ENCODE assay signal across 27 cellular contexts in the genomic region with DNA sequence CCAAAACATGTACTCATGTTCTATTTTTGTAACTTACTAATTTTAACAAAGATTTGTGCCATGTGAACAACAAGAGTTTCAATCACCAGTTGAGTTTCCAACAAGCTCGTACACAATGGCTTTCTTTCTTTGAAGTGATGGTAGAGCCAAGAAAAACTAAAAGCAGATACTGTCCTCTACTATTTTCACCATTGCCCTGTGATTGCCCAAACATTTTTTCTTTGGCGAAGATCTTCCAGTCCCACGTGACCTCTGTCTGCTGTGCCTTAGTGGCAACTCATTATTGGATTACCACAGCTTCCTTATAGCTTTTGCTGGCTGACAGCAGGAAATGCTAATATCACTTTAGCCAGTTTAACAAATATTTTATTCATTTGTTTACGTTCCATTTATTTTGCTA.
DNase-seq lines count a peak whose midpoint lies in the region; ATAC-seq, FAIRE-seq and TF ChIP-seq lines count a peak whose summit lies in the region.
"Had no signal": no experiment of that assay in that cellular context is flagged by ENCODE, and none has a peak within 500 bp of the region (broad histone marks: within the 10 kb centered on the region; RNA-seq: fewer than 3 reads in every experiment).

No MANE protein-coding gene starts in this region.

- no peaks in the 10 kb centered on the region for H3K9me1 ChIP-seq in K562 (ENCODE audit: control insufficient read depth, insufficient read depth, low read length)

- WGBS in K562 (ENCODE audit: insufficient coverage, low coverage, missing lambda C conversion rate) = 2% methylated on average over 4 of the region's 4 CpGs

- no peak overlapping the region for H3K9ac ChIP-seq in K562 (ENCODE audit: insufficient read depth in 1 of 2, low read depth in 2 of 2, low read length in 2 of 2)
- H3K9ac ChIP-seq: GM23248 had no signal

- DNase-seq in COLO829 (ENCODE audit: low spot score) = peak; percentile 29
- DNase-seq in K562 (ENCODE audit: extremely low read depth in 1 of 4, low spot score in 3 of 4) = no peak
- peak; percentile 52 for DNase-seq in inferior parietal cortex (ENCODE audit: extremely low spot score)
- DNase-seq in putamen (ENCODE audit: low spot score) = peak; percentile 71
- DNase-seq in effector CD4-positive, alpha-beta T cell = no peak
- no peak for DNase-seq in activated T-helper 1 cell treated with anti-CD3 and anti-CD28 coated beads, Interleukin-12 subunit alpha, Interleukin-12 subunit beta, Interleukin-2, Interleukin-4 antibody, amounts not matched to agents 30 ng/mL and 10 ng/mL and 1 ng/mL, durations not matched to agents 14 hours and 24 hours and 36 hours (ENCODE audit: low spot score)
- no peak for DNase-seq in stimulated activated CD4-positive, alpha-beta T cell treated with anti-CD3 and anti-CD28 coated beads, Interleukin-12 subunit alpha, Interleukin-12 subunit beta, amount 100 ng/mL, for 4 hours
- no peak for DNase-seq in DMS153 (lab: John Stamatoyannopoulos, UW)
- DNase-seq: AML-193; C1 segment of cervical spinal cord; CD8-positive, alpha-beta T cell; DMS 273 treated with DMSO at 0.1 percent for 48 hours; DMS79 treated with DMSO at 0.1 percent for 48 hours; GF-D8; GM23248; H7; Kasumi-1; NCI-H1092 treated with DMSO at 0.1 percent for 48 hours; NCI-H1436; NCI-H187; NCI-H2171 treated with DMSO at 0.1 percent for 48 hours; NCI-H345; NCI-H510A treated with DMSO at 0.1 percent for 48 hours; SJCRH30 had no signal

- no peak overlapping the region for H3K4me2 ChIP-seq in K562 (ENCODE audit: insufficient read depth, low read length)

- no peaks in the 10 kb centered on the region for H3K4me1 Mint-ChIP-seq in activated T-helper 1 cell treated with anti-CD3 and anti-CD28 coated beads, Interleukin-12 subunit alpha, Interleukin-12 subunit beta, Interleukin-2, Interleukin-4 antibody, amounts not matched to agents 30 ng/mL and 10 ng/mL and 1 ng/mL, durations not matched to agents 14 hours and 24 hours and 36 hours (ENCODE audit: low read depth)

- no peaks in the 10 kb centered on the region for H3K4me1 ChIP-seq in K562 (replicated peaks in 1 of 2; ENCODE audit: control insufficient read depth in 2 of 2, insufficient read depth in 2 of 2, low read length in 2 of 2)
- H3K4me1 ChIP-seq: SJCRH30 had no signal

- no peak for TF ChIP-seq EP300 in K562 (IDR thresholded peaks at IDR 0.05; ENCODE audit: low read length)

- POLR2A ChIA-PET in K562 (lab: Yijun Ruan, JAX) = no interaction called here

- ATAC-seq in K562 = no peak
- ATAC-seq: CD8-positive, alpha-beta T cell; HepG2 had no signal

- H2AFZ ChIP-seq in K562 (ENCODE audit: low read depth, low read length) = no peak overlapping the region
- H2AFZ ChIP-seq: GM23248 had no signal

- no peak for TF ChIP-seq CTCF in K562 (IDR thresholded peaks at IDR 0.05 in 2 of 3, conservative IDR thresholded peaks at IDR 0.05 in 1 of 3; ENCODE audit: insufficient read depth in 2 of 3, low read depth in 1 of 3, low read length in 3 of 3)

- H3K4me3 Mint-ChIP-seq in activated T-helper 1 cell treated with anti-CD3 and anti-CD28 coated beads, Interleukin-12 subunit alpha, Interleukin-12 subunit beta, Interleukin-2, Interleukin-4 antibody, amounts not matched to agents 30 ng/mL and 10 ng/mL and 1 ng/mL, durations not matched to agents 14 hours and 24 hours and 36 hours = no peak overlapping the region
- H3K4me3 Mint-ChIP-seq: CD8-positive, alpha-beta T cell had no signal

- no peaks in the 10 kb centered on the region for H3K9me3 ChIP-seq in K562 (replicated peaks; ENCODE audit: control insufficient read depth, insufficient read depth, low read depth, low read length)
- H3K9me3 ChIP-seq: SJCRH30 had no signal

- TF ChIP-seq POLR2A in K562 (conservative IDR thresholded peaks at IDR 0.05) = no peak

- FAIRE-seq in K562 (lab: Jason Lieb, UNC) = no peak
- FAIRE-seq: GM12891, HepG2, RCC 7860 had no signal

- BruUV-seq in K562 (replicated peaks; lab: Mats Ljungman, UMichigan) = no TSS peak

- no peak overlapping the region for H3K27ac Mint-ChIP-seq in activated T-helper 1 cell treated with anti-CD3 and anti-CD28 coated beads, Interleukin-12 subunit alpha, Interleukin-12 subunit beta, Interleukin-2, Interleukin-4 antibody, amounts not matched to agents 30 ng/mL and 10 ng/mL and 1 ng/mL, durations not matched to agents 14 hours and 24 hours and 36 hours
- H3K27ac Mint-ChIP-seq: CD8-positive, alpha-beta T cell had no signal

- H3K27me3 ChIP-seq in K562 (ENCODE audit: control insufficient read depth in 2 of 2, insufficient read depth in 2 of 2, low read length in 2 of 2) = no peaks in the 10 kb centered on the region
- H3K27me3 ChIP-seq: SJCRH30 had no signal

- H3K4me3 ChIP-seq in K562 = no peak overlapping the region
- H3K4me3 ChIP-seq: GM23248, SJCRH30 had no signal

- H3K9me3 Mint-ChIP-seq in activated T-helper 1 cell treated with anti-CD3 and anti-CD28 coated beads, Interleukin-12 subunit alpha, Interleukin-12 subunit beta, Interleukin-2, Interleukin-4 antibody, amounts not matched to agents 30 ng/mL and 10 ng/mL and 1 ng/mL, durations not matched to agents 14 hours and 24 hours and 36 hours = no peaks in the 10 kb centered on the region

- H3K27me3 Mint-ChIP-seq in activated T-helper 1 cell treated with anti-CD3 and anti-CD28 coated beads, Interleukin-12 subunit alpha, Interleukin-12 subunit beta, Interleukin-2, Interleukin-4 antibody, amounts not matched to agents 30 ng/mL and 10 ng/mL and 1 ng/mL, durations not matched to agents 14 hours and 24 hours and 36 hours (ENCODE audit: insufficient read depth) = no peaks in the 10 kb centered on the region

- no peak overlapping the region for H3K27ac ChIP-seq in K562 (ENCODE audit: extremely low read depth, low read depth, low read length)
- H3K27ac ChIP-seq: GM23248, SJCRH30 had no signal

- no peaks in the 10 kb centered on the region for H3K79me2 ChIP-seq in K562 (ENCODE audit: control insufficient read depth, insufficient read depth, low read length)

- H4K20me1 ChIP-seq in K562 (replicated peaks; ENCODE audit: control insufficient read depth, insufficient read depth, low read length) = no peaks in the 10 kb centered on the region

- H3K36me3 Mint-ChIP-seq in activated T-helper 1 cell treated with anti-CD3 and anti-CD28 coated beads, Interleukin-12 subunit alpha, Interleukin-12 subunit beta, Interleukin-2, Interleukin-4 antibody, amounts not matched to agents 30 ng/mL and 10 ng/mL and 1 ng/mL, durations not matched to agents 14 hours and 24 hours and 36 hours (ENCODE audit: low read depth) = no peaks in the 10 kb centered on the region
- H3K36me3 Mint-ChIP-seq: CD8-positive, alpha-beta T cell had no signal

- no peaks in the 10 kb centered on the region for H3K36me3 ChIP-seq in K562 (ENCODE audit: control insufficient read depth, insufficient read depth, low read length)
- H3K36me3 ChIP-seq: SJCRH30 had no signal

- TF ChIP-seq RAD21 in K562 (CRISPR knock-in tag; conservative IDR thresholded peaks at IDR 0.05 in 1 of 2, IDR thresholded peaks at IDR 0.05 in 1 of 2) = no peak

- intact Hi-C loops in K562 (cut with micrococcal nuclease) = no loop called here
- intact Hi-C loops in activated T-helper 1 cell treated with anti-CD3 and anti-CD28 coated beads, Interleukin-12 subunit alpha, Interleukin-12 subunit beta, Interleukin-2, Interleukin-4 antibody, amounts not matched to agents 30 ng/mL and 10 ng/mL and 1 ng/mL, durations not matched to agents 14 hours and 24 hours and 36 hours (cut with micrococcal nuclease) = no loop called here

- CTCF ChIA-PET in K562 (lab: Yijun Ruan, JAX; ENCODE audit: low intra/inter-chr PET ratio) = no interaction called here

- in situ Hi-C loops in K562 (cut with MboI) = no loop called here

TF ChIP-seq in K562, 482 proteins besides CTCF, POLR2A, EP300 and RAD21:
- TF ChIP-seq POLR2H (tag; IDR thresholded peaks at IDR 0.05; ENCODE audit: low read depth) = no peak
- TF ChIP-seq SP2 (IDR thresholded peaks at IDR 0.05; ENCODE audit: extremely low read depth, low read depth, low read length, poor library complexity, severe bottlenecking) = no peak
- TF ChIP-seq, protein P1, sequence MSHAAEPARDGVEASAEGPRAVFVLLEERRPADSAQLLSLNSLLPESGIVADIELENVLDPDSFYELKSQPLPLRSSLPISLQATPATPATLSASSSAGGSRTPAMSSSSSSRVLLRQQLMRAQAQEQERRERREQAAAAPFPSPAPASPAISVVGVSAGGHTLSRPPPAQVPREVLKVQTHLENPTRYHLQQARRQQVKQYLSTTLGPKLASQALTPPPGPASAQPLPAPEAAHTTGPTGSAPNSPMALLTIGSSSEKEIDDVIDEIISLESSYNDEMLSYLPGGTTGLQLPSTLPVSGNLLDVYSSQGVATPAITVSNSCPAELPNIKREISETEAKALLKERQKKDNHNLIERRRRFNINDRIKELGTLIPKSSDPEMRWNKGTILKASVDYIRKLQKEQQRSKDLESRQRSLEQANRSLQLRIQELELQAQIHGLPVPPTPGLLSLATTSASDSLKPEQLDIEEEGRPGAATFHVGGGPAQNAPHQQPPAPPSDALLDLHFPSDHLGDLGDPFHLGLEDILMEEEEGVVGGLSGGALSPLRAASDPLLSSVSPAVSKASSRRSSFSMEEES (CRISPR knock-in tag; IDR thresholded peaks at IDR 0.05) = 0 out of 2 replicates have a peak, but pooled peaks have one; percentile 2
- no peak for TF ChIP-seq ZNF143 (CRISPR knock-in tag; IDR thresholded peaks at IDR 0.05)

Comparison
In these comparisons a context has a peak if more than half of its experiments do, and no peak if none do; other contexts are left out.
1. DNase-seq: peak in COLO829 (single experiment), inferior parietal cortex (single experiment) and putamen (single experiment); none in K562 (0 of 4), effector CD4-positive, alpha-beta T cell (single experiment), activated T-helper 1 cell treated with anti-CD3 and anti-CD28 coated beads, Interleukin-12 subunit alpha, Interleukin-12 subunit beta, Interleukin-2, Interleukin-4 antibody, amounts not matched to agents 30 ng/mL and 10 ng/mL and 1 ng/mL, durations not matched to agents 14 hours and 24 hours and 36 hours (single experiment), stimulated activated CD4-positive, alpha-beta T cell treated with anti-CD3 and anti-CD28 coated beads, Interleukin-12 subunit alpha, Interleukin-12 subunit beta, amount 100 ng/mL, for 4 hours (single experiment) and DMS153 (single experiment).